In genomic region chr1:145607833-145608733, GRCh38 we compare ENCODE assay signal across 8 cellular contexts. TPM values are rescaled to one million over a fixed set of nuclear protein-coding genes. Genes with fewer than 3 reads are reported as not detected.
A peak's percentile ranks its signal among the peaks of the same experiment; 100 is the strongest.
DNase-seq lines count a peak whose midpoint lies in the region; ATAC-seq, FAIRE-seq and TF ChIP-seq lines count a peak whose summit lies in the region.
"Not testable (repeated sequence)": the region's sequence is repeated elsewhere in the genome, so short reads cannot be mapped to it uniquely, and the experiment has no call there.

Gene GPR89A, plus strand, starts transcription at chr1:145607988. Its CDS starts 146 bp downstream, at chr1:145608134.

- H3K27ac ChIP-seq in keratinocyte (ENCODE audit: control insufficient read depth, insufficient read depth, low read length), result peak within 1 kb of the TSS; percentile 74

- H3K9me1 ChIP-seq in keratinocyte (ENCODE audit: control insufficient read depth, extremely low read depth, insufficient read depth, low read length), result not testable (repeated sequence)

- H3K79me2 ChIP-seq in keratinocyte (ENCODE audit: control insufficient read depth, insufficient read depth, low read length), result peaks cover 12% of the 10 kb centered on the region

- H3K4me2 ChIP-seq in keratinocyte (ENCODE audit: control insufficient read depth, extremely low read depth, insufficient read depth, low read depth, low read length), result peak within 1 kb of the TSS; percentile 61

- peak within 1 kb of the TSS; percentile 91 for H3K4me3 ChIP-seq in AG09309 (ENCODE audit: control insufficient read depth, low read depth, low read length)
- H3K4me3 ChIP-seq in keratinocyte (ENCODE audit: control insufficient read depth in 2 of 3, extremely low read depth in 1 of 3, insufficient read depth in 2 of 3, low read depth in 1 of 3, low read length in 3 of 3), result peak within 1 kb of the TSS; percentile 62 to 71 (median 68)

- peak; percentile 93 for FAIRE-seq in keratinocyte (lab: Jason Lieb, UNC)

- H3K9ac ChIP-seq in keratinocyte (ENCODE audit: control insufficient read depth, extremely low read depth, insufficient read depth, low read length), result peak within 1 kb of the TSS; percentile 87

- not testable (repeated sequence) for H3K36me3 ChIP-seq in keratinocyte (ENCODE audit: control insufficient read depth in 2 of 2, extremely low read depth in 1 of 2, insufficient read depth in 2 of 2, low read length in 2 of 2)

- not testable (repeated sequence) for H3K4me1 ChIP-seq in keratinocyte (ENCODE audit: control insufficient read depth, extremely low read depth, insufficient read depth, low read length)

- DNase-seq in AG09309 (ENCODE audit: low read depth), result peak; percentile 31
- peak; percentile 78 to 96 for DNase-seq in NCI-H446 (lab: John Stamatoyannopoulos, UW)
- DNase-seq in cerebellar nuclear complex (lab: John Stamatoyannopoulos, UW), result peak; percentile 35 to 80
- DNase-seq in keratinocyte (ENCODE audit: low read depth, low spot score), result peak; percentile 46
- peak; percentile 93 to 96 for DNase-seq in stimulated activated CD4-positive, alpha-beta T cell treated with anti-CD3 and anti-CD28 coated beads, Interleukin-15, amount 100 ng/mL, for 1 hour (ENCODE audit: low read depth in 1 of 2, low spot score in 1 of 2)

- H3K9me3 ChIP-seq in keratinocyte (ENCODE audit: control insufficient read depth, low read depth, low read length), result not testable (repeated sequence)

- peak; percentile 99 for ATAC-seq in GM19025 (IDR thresholded peaks at IDR 0.05; ENCODE audit: low read depth, unreplicated experiment)
- ATAC-seq in HG03342 (IDR thresholded peaks at IDR 0.05; ENCODE audit: unreplicated experiment), result peak; percentile 95
- ATAC-seq in activated CD4-positive, CD25-positive, alpha-beta regulatory T cell treated with anti-CD3 and anti-CD28 coated beads, Interleukin-2, amount 50 U/mL, for 24 hours, result peak; percentile 98 to 99

- dilution Hi-C loops in keratinocyte (cut with MboI; ENCODE audit: extremely low pct_ligation_motif_present, low sequenced_read_pairs), result not testable (repeated sequence)

- not testable (repeated sequence) for TF ChIP-seq CTCF in AG09309 (IDR thresholded peaks at IDR 0.05; ENCODE audit: control insufficient read depth, insufficient read depth, low read depth, low read length, missing control alignments); keratinocyte (optimal IDR thresholded peaks at IDR 0.05 in 1 of 3, IDR thresholded peaks at IDR 0.05 in 1 of 3, conservative IDR thresholded peaks at IDR 0.05 in 1 of 3; ENCODE audit: extremely low read depth in 1 of 3, insufficient read depth in 2 of 3, low read length in 3 of 3)

- not testable (repeated sequence) for H4K20me1 ChIP-seq in keratinocyte (ENCODE audit: control insufficient read depth, extremely low read depth, insufficient read depth, low read length)

- peak within 1 kb of the TSS; percentile 83 for H2AFZ ChIP-seq in keratinocyte (ENCODE audit: control insufficient read depth, low read length)

- not testable (repeated sequence) for H3K27me3 ChIP-seq in keratinocyte (ENCODE audit: control insufficient read depth, extremely low read depth, insufficient read depth, low read length)

RNA-seq across cellular contexts. Expression of gene GPR89A, which starts in this region (rescaled TPM):
- polyA plus RNA-seq in keratinocyte, result 19.4 to 22.8 TPM (median 19.9 TPM) in 3 replicates
- 7.6 TPM for polyA plus RNA-seq in keratinocyte (2011; ENCODE audit: low read depth)
- 10.3 and 21.2 TPM in 2 replicates for polyA plus RNA-seq in keratinocyte (2011; cell fraction: cytosol; rRNA removed)
- 37.6 and 42.2 TPM in 2 replicates for polyA plus RNA-seq in keratinocyte (2011; cell fraction: nucleus; rRNA removed)
- 13.4 and 14.2 TPM in 2 replicates for polyA plus RNA-seq in keratinocyte (2012; ENCODE audit: low replicate concordance)
- polyA minus RNA-seq in keratinocyte, result 4.5 to 48.9 TPM (median 29.6 TPM) in 3 replicates
- polyA minus RNA-seq in keratinocyte (2011; cell fraction: cytosol; rRNA and poly(A)+ RNA removed), result 14.2 TPM
- polyA minus RNA-seq in keratinocyte (2011; cell fraction: nucleus; rRNA and poly(A)+ RNA removed), result 28.1 and 34.9 TPM in 2 replicates

Comparison
In these comparisons a context has a peak if more than half of its experiments do, and no peak if none do; other contexts are left out.
1. Peak in every context shown above with its lines: DNase-seq, ATAC-seq, H3K4me3 ChIP-seq and H3K27ac ChIP-seq.
2. DNase-seq: peak in every context shown above with its lines; median percentile 94 in stimulated activated CD4-positive, alpha-beta T cell treated with anti-CD3 and anti-CD28 coated beads, Interleukin-15, amount 100 ng/mL, for 1 hour; 87 in NCI-H446; 58 in cerebellar nuclear complex; 46 in keratinocyte; 31 in AG09309.